In genomic region chr5:6819521-6819920, GRCh38 we compare ENCODE assay signal across 16 cellular contexts.
DNase-seq lines count a peak whose midpoint lies in the region; ATAC-seq and TF ChIP-seq lines count a peak whose summit lies in the region.
"Had no signal": no experiment of that assay in that cellular context is flagged by ENCODE, and none has a peak within 500 bp of the region (broad histone marks: within the 10 kb centered on the region; RNA-seq: fewer than 3 reads in every experiment).

No MANE protein-coding gene starts in this region.

- TF ChIP-seq POLR2A in gastroesophageal sphincter (IDR thresholded peaks at IDR 0.05): no peak

- DNase-seq in NCI-H1694 (lab: John Stamatoyannopoulos, UW) (peak; percentile 85), dorsolateral prefrontal cortex (no peak), lower lobe of right lung (no peak)
- DNase-seq in activated CD4-positive, alpha-beta T cell treated with anti-CD3 and anti-CD28 coated beads for 48 hours: no peak
- DNase-seq: activated naive CD8-positive, alpha-beta T cell treated with anti-CD3 and anti-CD28 coated beads for 36 hours; Calu3; foreskin melanocyte; left lung; NCI-H446 treated with DMSO at 0.1 percent for 48 hours; pancreas; small intestine; stimulated activated CD4-positive, alpha-beta T cell treated with anti-CD3 and anti-CD28 coated beads, Interleukin-4, amount 100 ng/mL, for 4 hours had no signal

- H3K36me3 ChIP-seq in neural cell (ENCODE audit: insufficient read depth, low read length) (no peaks in the 10 kb centered on the region), gastroesophageal sphincter (no peaks in the 10 kb centered on the region), lower lobe of right lung (no peaks in the 10 kb centered on the region)
- H3K36me3 ChIP-seq: left lung, pancreas had no signal

- TF ChIP-seq EP300 in neural cell (conservative IDR thresholded peaks at IDR 0.05; ENCODE audit: poor library complexity, severe bottlenecking) (no peak), gastroesophageal sphincter (IDR thresholded peaks at IDR 0.05) (no peak)

- no peak overlapping the region for H2AFZ ChIP-seq in neural cell (ENCODE audit: low read depth, low read length)

- H3K27ac ChIP-seq in dorsolateral prefrontal cortex (no peak overlapping the region), neural cell (ENCODE audit: low read length) (no peak overlapping the region), gastroesophageal sphincter (no peak overlapping the region), lower lobe of right lung (no peak overlapping the region)
- H3K27ac ChIP-seq: left lung, pancreas had no signal

- H3K9ac ChIP-seq in neural cell (ENCODE audit: low read length): no peak overlapping the region

- no peaks in the 10 kb centered on the region for H4K20me1 ChIP-seq in neural cell (ENCODE audit: insufficient read depth)

- H3K9me2 ChIP-seq in neural cell (ENCODE audit: insufficient read depth, low read length): no peaks in the 10 kb centered on the region

- TF ChIP-seq RAD21 in neural cell (conservative IDR thresholded peaks at IDR 0.05): peak; percentile 79

- no peaks in the 10 kb centered on the region for H3K79me2 ChIP-seq in neural cell (replicated peaks; ENCODE audit: insufficient read depth, low read length)

- ATAC-seq in gastroesophageal sphincter: no peak
- ATAC-seq in lower lobe of right lung: no peak
- ATAC-seq: activated CD4-positive, CD25-positive, alpha-beta regulatory T cell treated with anti-CD3 and anti-CD28 coated beads, Interleukin-2, amount 50 U/mL, for 24 hours; left lung had no signal

- H3K4me3 ChIP-seq in dorsolateral prefrontal cortex (peak overlapping the region in 1 of 59 donors; percentile 8), neural cell (ENCODE audit: low read length) (no peak overlapping the region), gastroesophageal sphincter (no peak overlapping the region), lower lobe of right lung (no peak overlapping the region)
- H3K4me3 ChIP-seq: left lung, pancreas had no signal

- intact Hi-C loops in dorsolateral prefrontal cortex (cut with DNase I) (loop anchor here in 1 of 2 donors (10.0 kb wide), 1 partner anchor 1035 kb away; the partner anchor contains the start of gene CFAP90), lower lobe of right lung (cut with DNase I) (no loop called here)

- 49 to 54% methylated on average over 2 to 6 of the region's 6 CpGs for WGBS in gastroesophageal sphincter (ENCODE audit: low coverage in 1 of 2), 2 donors

- H3K4me1 ChIP-seq in gastroesophageal sphincter: no peaks in the 10 kb centered on the region
- no peaks in the 10 kb centered on the region for H3K4me1 ChIP-seq in lower lobe of right lung
- H3K4me1 ChIP-seq: left lung, pancreas had no signal

- TF ChIP-seq CTCF in GM12873 (IDR thresholded peaks at IDR 0.05; ENCODE audit: insufficient read depth, low read depth, low read length, missing control alignments): peak; percentile 24
- peak in 32 of 56 donors; percentile 9 to 50 (median 23) for TF ChIP-seq CTCF in dorsolateral prefrontal cortex (IDR thresholded peaks at IDR 0.05 in 54 of 56, conservative IDR thresholded peaks at IDR 0.05 in 2 of 56; ENCODE audit: low read depth in 1 of 56, partially characterized antibody in 56 of 56)
- TF ChIP-seq CTCF in neural cell (IDR thresholded peaks at IDR 0.05; ENCODE audit: poor library complexity, severe bottlenecking): peak; percentile 70
- TF ChIP-seq CTCF in gastroesophageal sphincter (IDR thresholded peaks at IDR 0.05): no peak
- TF ChIP-seq CTCF in lower lobe of right lung (IDR thresholded peaks at IDR 0.05): no peak

- H3K9me3 ChIP-seq in neural cell (ENCODE audit: low read length): no peaks in the 10 kb centered on the region
- H3K9me3 ChIP-seq in gastroesophageal sphincter: peaks cover 0 to 17% (median 0%) of the 10 kb centered on the region in 3 donors
- peaks cover 7% of the 10 kb centered on the region for H3K9me3 ChIP-seq in lower lobe of right lung

- peaks cover 0 to 8% (median 0%) of the 10 kb centered on the region in 45 donors for H3K27me3 ChIP-seq in dorsolateral prefrontal cortex
- no peaks in the 10 kb centered on the region for H3K27me3 ChIP-seq in neural cell (ENCODE audit: insufficient read depth, low read depth, low read length)
- peaks cover 51% of the 10 kb centered on the region for H3K27me3 ChIP-seq in gastroesophageal sphincter
- peaks cover 25% of the 10 kb centered on the region for H3K27me3 ChIP-seq in lower lobe of right lung (ENCODE audit: low read depth)

- no peak overlapping the region for H3K4me2 ChIP-seq in neural cell (ENCODE audit: low read length)

- no peaks in the 10 kb centered on the region for H3F3A ChIP-seq in neural cell (ENCODE audit: insufficient read depth, low read length, poor library complexity, severe bottlenecking)

TF ChIP-seq in neural cell, 6 proteins besides CTCF, POLR2A, EP300 and RAD21:
- TF ChIP-seq SMC3 (conservative IDR thresholded peaks at IDR 0.05; ENCODE audit: poor library complexity): peak; percentile 72
- TF ChIP-seq TAF1 (IDR thresholded peaks at IDR 0.05; ENCODE audit: low read depth): no peak

Comparison
In these comparisons a context has a peak if more than half of its experiments do, and no peak if none do; other contexts are left out.
1. CTCF ChIP-seq: peak in GM12873 (single experiment), dorsolateral prefrontal cortex (32 of 56) and neural cell (single experiment); none in gastroesophageal sphincter (0 of 4) and lower lobe of right lung (single experiment).